Comparison of ENCODE assay signal across 30 cellular contexts in genomic region chr3:8472549-8472948, GRCh38.
"Had no signal": no experiment of that assay in that cellular context is flagged by ENCODE, and none has a peak within 500 bp of the region (broad histone marks: within the 10 kb centered on the region; RNA-seq: fewer than 3 reads in every experiment).

No MANE protein-coding gene starts in this region.

- DNase-seq: activated CD4-positive, alpha-beta T cell treated with anti-CD3 and anti-CD28 coated beads for 48 hours; activated CD4-positive, alpha-beta T cell treated with anti-CD3 and anti-CD28 coated beads, Interleukin-2, amount 50 U/mL, for 4 hours; activated CD4-positive, CD25-positive, alpha-beta regulatory T cell treated with anti-CD3 and anti-CD28 coated beads, Interleukin-2, amount 50 U/mL, for 72 hours; activated CD8-positive, alpha-beta memory T cell treated with anti-CD3 and anti-CD28 coated beads, Interleukin-2, amount 50 U/mL, for 48 hours; activated CD8-positive, alpha-beta T cell treated with anti-CD3 and anti-CD28 coated beads, Interleukin-2, amount 10 ng/mL, durations not matched to agents 7 days and 5 days; activated effector memory CD4-positive, alpha-beta T cell treated with anti-CD3 and anti-CD28 coated beads, Interleukin-2, amount 50 U/mL, for 16 hours; activated naive CD4-positive, alpha-beta T cell treated with Interleukin-2 at 50 U/mL for 16 hours; activated naive CD8-positive, alpha-beta T cell treated with anti-CD3 and anti-CD28 coated beads, Interleukin-2, amount 50 U/mL, for 24 hours; activated T-cell treated with anti-CD3 and anti-CD28 coated beads, Interleukin-2, amount 50 U/mL, for 1 hour; amniotic stem cell; KG1; NCI-H1048; NCI-H1417; NCI-H1930; NCI-H2107; NCI-H345; NCI-H510A; NCI-H69; NK-92 treated with Interleukin-12 subunit alpha and Interleukin-12 subunit beta, amount 100 ng/mL, for 24 hours; Peyer's patch; Right ventricle myocardium superior; SW 1271 had no signal

- H3K27ac ChIP-seq: Peyer's patch, RWPE1, SJSA1 had no signal

- H3K9me3 ChIP-seq: ascending aorta, Peyer's patch, SJSA1 had no signal

- H3K36me3 ChIP-seq: ascending aorta, Peyer's patch, SJSA1 had no signal

- H3K4me1 Mint-ChIP-seq: activated naive CD8-positive, alpha-beta T cell treated with anti-CD3 and anti-CD28 coated beads, Interleukin-2, amount 50 U/mL, for 24 hours; brain; central memory CD8-positive, alpha-beta T cell had no signal

- H3K36me3 Mint-ChIP-seq: activated naive CD4-positive, alpha-beta T cell treated with anti-CD3 and anti-CD28 coated beads, Interleukin-2, amount 50 U/mL, for 72 hours had no signal

- H3K4me3 Mint-ChIP-seq: activated CD8-positive, alpha-beta T cell treated with anti-CD3 and anti-CD28 coated beads, Interleukin-2, amount 10 ng/mL, durations not matched to agents 7 days and 5 days; activated naive CD8-positive, alpha-beta T cell treated with anti-CD3 and anti-CD28 coated beads, Interleukin-2, amount 50 U/mL, for 24 hours; brain; central memory CD8-positive, alpha-beta T cell; T-helper 1 cell treated with Interleukin-12 subunit alpha and Interleukin-12 subunit beta and Interleukin-4 antibody, amounts not matched to agents 30 μg/mL and 1 μg/mL, for 36 hours had no signal

- H3K27ac Mint-ChIP-seq: activated CD8-positive, alpha-beta T cell treated with anti-CD3 and anti-CD28 coated beads, Interleukin-2, amount 10 ng/mL, durations not matched to agents 7 days and 5 days; activated naive CD4-positive, alpha-beta T cell treated with anti-CD3 and anti-CD28 coated beads, Interleukin-2, amount 50 U/mL, for 72 hours; activated naive CD8-positive, alpha-beta T cell treated with anti-CD3 and anti-CD28 coated beads, Interleukin-2, amount 50 U/mL, for 24 hours; brain; T-helper 1 cell treated with Interleukin-12 subunit alpha and Interleukin-12 subunit beta and Interleukin-4 antibody, amounts not matched to agents 30 μg/mL and 1 μg/mL, for 36 hours had no signal

- H3K27me3 ChIP-seq: ascending aorta, Peyer's patch, SJSA1 had no signal

- ATAC-seq: activated CD8-positive, alpha-beta T cell treated with anti-CD3 and anti-CD28 coated beads, Interleukin-2, amount 10 ng/mL, durations not matched to agents 7 days and 5 days; activated naive CD4-positive, alpha-beta T cell treated with anti-CD3 and anti-CD28 coated beads, Interleukin-2, amount 50 U/mL, for 72 hours; activated naive CD8-positive, alpha-beta T cell treated with anti-CD3 and anti-CD28 coated beads, Interleukin-2, amount 50 U/mL, for 24 hours; SK-N-SH treated with all-trans-retinoic acid at 6 μM for 48 hours had no signal

- H3K9me3 Mint-ChIP-seq: activated naive CD4-positive, alpha-beta T cell treated with anti-CD3 and anti-CD28 coated beads, Interleukin-2, amount 50 U/mL, for 72 hours; activated naive CD8-positive, alpha-beta T cell treated with anti-CD3 and anti-CD28 coated beads, Interleukin-2, amount 50 U/mL, for 24 hours; brain; central memory CD8-positive, alpha-beta T cell; T-helper 1 cell treated with Interleukin-12 subunit alpha and Interleukin-12 subunit beta and Interleukin-4 antibody, amounts not matched to agents 30 μg/mL and 1 μg/mL, for 36 hours had no signal

- H3K4me3 ChIP-seq: ascending aorta, Peyer's patch, SJSA1 had no signal

- H3K4me1 ChIP-seq: Peyer's patch, SJSA1 had no signal

- H3K27me3 Mint-ChIP-seq: brain had no signal
